ENCODE assay signal across 33 cellular contexts in the genomic region with DNA sequence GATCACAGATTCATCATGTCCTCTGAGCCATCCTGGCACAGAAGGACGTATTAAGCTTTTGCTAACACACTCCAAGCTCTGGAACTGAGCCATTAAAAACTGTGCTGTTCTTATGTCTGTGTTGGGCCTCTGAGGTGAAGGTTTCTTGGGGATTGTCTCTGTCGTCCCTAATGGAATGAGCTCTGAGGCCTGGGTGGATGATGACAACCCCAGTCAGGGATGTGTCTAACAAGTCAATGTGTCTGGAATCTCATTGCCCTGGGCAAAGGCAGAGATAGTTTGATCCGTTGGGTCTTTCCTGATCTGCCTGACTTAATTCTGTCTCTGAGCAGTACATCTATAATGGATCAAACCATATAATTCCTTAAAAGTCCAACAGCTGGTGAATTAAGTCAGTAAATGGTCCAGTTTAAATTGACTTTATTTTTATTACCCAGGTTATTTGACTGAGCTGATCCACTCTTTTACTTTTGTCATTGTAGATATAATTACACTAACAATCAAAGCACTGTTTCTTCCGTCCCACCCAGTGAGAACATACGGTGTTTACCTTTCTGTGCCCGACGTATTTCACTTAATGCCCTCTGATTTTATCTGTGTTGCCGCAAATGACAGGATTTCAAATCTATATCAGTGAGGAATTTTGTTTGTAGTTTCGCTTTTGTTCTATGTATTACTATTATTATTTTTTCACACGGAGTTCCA. TPM values are rescaled to one million over a fixed set of nuclear protein-coding genes. Genes with fewer than 3 reads are reported as not detected.
A peak's percentile ranks its signal among the peaks of the same experiment; 100 is the strongest.
DNase-seq lines count a peak whose midpoint lies in the region; ATAC-seq, FAIRE-seq and TF ChIP-seq lines count a peak whose summit lies in the region.
"Had no signal": no experiment of that assay in that cellular context is flagged by ENCODE, and none has a peak within 500 bp of the region (broad histone marks: within the 10 kb centered on the region; RNA-seq: fewer than 3 reads in every experiment).

No MANE protein-coding gene starts in this region.

- no peak overlapping the region for H3K27ac ChIP-seq in SK-N-SH (ENCODE audit: low read depth in 2 of 2, low read length in 1 of 2)
- H3K27ac ChIP-seq: ascending aorta, left lung, neutrophil, RWPE1 had no signal

- FAIRE-seq in D721Med (lab: Jason Lieb, UNC): peak; percentile 41

- DNase-seq in D721Med (ENCODE audit: insufficient read length, low spot score) (no peak), HFFc6 (no peak), SK-N-SH (no peak), left colon (no peak), NCI-H2171 (lab: John Stamatoyannopoulos, UW) (no peak), NCI-H2107 (lab: John Stamatoyannopoulos, UW) (no peak)
- no peak for DNase-seq in activated CD8-positive, alpha-beta memory T cell treated with anti-CD3 and anti-CD28 coated beads, Interleukin-2, amount 50 U/mL, for 48 hours
- DNase-seq: ACHN; activated CD4-positive, alpha-beta memory T cell treated with anti-CD3 and anti-CD28 coated beads, Interleukin-2, amount 10 ng/mL, durations not matched to agents 7 days and 5 days; activated CD4-positive, CD25-positive, alpha-beta regulatory T cell treated with anti-CD3 and anti-CD28 coated beads, Interleukin-2, amount 50 U/mL, for 72 hours; activated effector memory CD4-positive, alpha-beta T cell treated with anti-CD3 and anti-CD28 coated beads, Interleukin-2, amount 50 U/mL, for 16 hours; activated naive CD8-positive, alpha-beta T cell treated with anti-CD3 and anti-CD28 coated beads, Interleukin-2, amount 10 ng/mL, durations not matched to agents 7 days and 5 days; BE2C; central memory CD4-positive, alpha-beta T cell; dermis blood vessel endothelial cell; DMS79; GOT3; hippocampal formation; left lung; naive B cell; NCI-H1417; NCI-H524; stimulated activated CD4-positive, alpha-beta T cell treated with anti-CD3 and anti-CD28 coated beads, Interleukin-15, amount 100 ng/mL, for 24 hours; stimulated activated naive B cell treated with anti-CD40 and anti-IgM and Interleukin-4, amounts not matched to agents 10 μg/mL and 1 μg/mL and 100 μg/mL, for 72 hours; T-helper 17 cell had no signal

- H3K79me2 ChIP-seq in SK-N-SH (ENCODE audit: insufficient read depth): no peaks in the 10 kb centered on the region

- no peak for TF ChIP-seq RAD21 in SK-N-SH (IDR thresholded peaks at IDR 0.05; ENCODE audit: low read length)

- CTCF ChIA-PET in SK-N-SH (lab: Yijun Ruan, JAX): interaction anchor here (0.8 to 2.0 kb wide), 2 partner anchors 124 to 131 kb away, joined by 3 to 7 read pairs; no protein-coding TSS in a partner anchor

- peak overlapping the region; percentile 9; the same call in 1 of the 2 replicates for H3K4me3 Mint-ChIP-seq in HFFc6
- H3K4me3 Mint-ChIP-seq: activated CD4-positive, alpha-beta memory T cell treated with anti-CD3 and anti-CD28 coated beads, Interleukin-2, amount 10 ng/mL, durations not matched to agents 7 days and 5 days; activated naive CD8-positive, alpha-beta T cell treated with anti-CD3 and anti-CD28 coated beads, Interleukin-2, amount 10 ng/mL, durations not matched to agents 7 days and 5 days; naive B cell; stimulated activated naive B cell treated with anti-CD40 and anti-IgM and Interleukin-4, amounts not matched to agents 10 μg/mL and 1 μg/mL and 100 μg/mL, for 72 hours; T-helper 17 cell had no signal

- no peaks in the 10 kb centered on the region for H3F3A ChIP-seq in SK-N-SH (replicated peaks; ENCODE audit: insufficient read depth)

- no peak for TF ChIP-seq EP300 in SK-N-SH (IDR thresholded peaks at IDR 0.05; ENCODE audit: borderline replicate concordance in 1 of 2, low read depth in 1 of 2, low read length in 1 of 2)

- no peaks in the 10 kb centered on the region for H4K20me1 ChIP-seq in SK-N-SH (ENCODE audit: insufficient read depth)

- no peaks in the 10 kb centered on the region for H3K4me1 ChIP-seq in SK-N-SH (ENCODE audit: control insufficient read depth in 1 of 2, insufficient read depth in 2 of 2, low read depth in 1 of 2, low read length in 1 of 2)
- H3K4me1 ChIP-seq: ascending aorta, BE2C had no signal

- 0 out of 4 replicates have a peak overlapping the region, but pooled peaks of 1 of the 2 experiments have one; percentile 19 for H3K4me3 ChIP-seq in SK-N-SH (ENCODE audit: low read depth in 2 of 2, low read length in 1 of 2)
- H3K4me3 ChIP-seq: ascending aorta, left lung had no signal

- H3K4me2 ChIP-seq in SK-N-SH: peak overlapping the region; percentile 45; the same call in 1 of the 2 replicates

- no peak overlapping the region for H3K27ac Mint-ChIP-seq in HFFc6
- H3K27ac Mint-ChIP-seq: activated CD4-positive, alpha-beta memory T cell treated with anti-CD3 and anti-CD28 coated beads, Interleukin-2, amount 10 ng/mL, durations not matched to agents 7 days and 5 days; activated naive CD8-positive, alpha-beta T cell treated with anti-CD3 and anti-CD28 coated beads, Interleukin-2, amount 10 ng/mL, durations not matched to agents 7 days and 5 days; naive B cell; progenitor cell of endocrine pancreas; stimulated activated naive B cell treated with anti-CD40 and anti-IgM and Interleukin-4, amounts not matched to agents 10 μg/mL and 1 μg/mL and 100 μg/mL, for 72 hours; T-helper 17 cell had no signal

- TF ChIP-seq CTCF in D721Med (IDR thresholded peaks at IDR 0.05; ENCODE audit: insufficient read depth, missing control alignments): no peak
- no peak for TF ChIP-seq CTCF in HFFc6 (IDR thresholded peaks at IDR 0.05)
- no peak for TF ChIP-seq CTCF in SK-N-SH (IDR thresholded peaks at IDR 0.05)

- WGBS in SK-N-SH (ENCODE audit: low lambda C conversion rate): 10% methylated on average over 10 of the region's 10 CpGs

- intact Hi-C loops in left colon (cut with DNase I, micrococcal nuclease): no loop called here

- H3K9me3 Mint-ChIP-seq in HFFc6: peaks cover 4% of the 10 kb centered on the region; the same call in 1 of the 2 replicates
- H3K9me3 Mint-ChIP-seq: activated CD4-positive, alpha-beta memory T cell treated with anti-CD3 and anti-CD28 coated beads, Interleukin-2, amount 10 ng/mL, durations not matched to agents 7 days and 5 days; activated naive CD8-positive, alpha-beta T cell treated with anti-CD3 and anti-CD28 coated beads, Interleukin-2, amount 10 ng/mL, durations not matched to agents 7 days and 5 days; stimulated activated naive B cell treated with anti-CD40 and anti-IgM and Interleukin-4, amounts not matched to agents 10 μg/mL and 1 μg/mL and 100 μg/mL, for 72 hours had no signal

- peaks cover 17% of the 10 kb centered on the region; the same call in 1 of the 2 replicates for H3K27me3 ChIP-seq in SK-N-SH (ENCODE audit: insufficient read depth)
- H3K27me3 ChIP-seq: ascending aorta, left lung had no signal

- peaks cover under 1% of the 10 kb centered on the region; the same call in 1 of the 2 replicates for H3K27me3 Mint-ChIP-seq in HFFc6 (ENCODE audit: insufficient read depth)
- H3K27me3 Mint-ChIP-seq: progenitor cell of endocrine pancreas had no signal

- ATAC-seq in left colon: peak; percentile 84
- no peak for ATAC-seq in HG03354 (IDR thresholded peaks at IDR 0.05; ENCODE audit: poor library complexity, severe bottlenecking, unreplicated experiment)
- ATAC-seq: left lung; sciatic nerve; stimulated activated naive B cell treated with anti-CD40 and anti-IgM and Interleukin-4, amounts not matched to agents 10 μg/mL and 1 μg/mL and 100 μg/mL, for 72 hours; T-helper 17 cell had no signal

- H3K36me3 Mint-ChIP-seq in HFFc6 (ENCODE audit: low read depth): no peaks in the 10 kb centered on the region
- H3K36me3 Mint-ChIP-seq: activated naive CD8-positive, alpha-beta T cell treated with anti-CD3 and anti-CD28 coated beads, Interleukin-2, amount 10 ng/mL, durations not matched to agents 7 days and 5 days; naive B cell; stimulated activated naive B cell treated with anti-CD40 and anti-IgM and Interleukin-4, amounts not matched to agents 10 μg/mL and 1 μg/mL and 100 μg/mL, for 72 hours had no signal

- H2AFZ ChIP-seq in SK-N-SH (ENCODE audit: low read depth): 0 out of 2 replicates have a peak overlapping the region, but pooled peaks have one; percentile 49

- POLR2A ChIA-PET in SK-N-SH (lab: Yijun Ruan, JAX): no interaction called here

- no peaks in the 10 kb centered on the region for H3K9me3 ChIP-seq in SK-N-SH
- H3K9me3 ChIP-seq: ascending aorta, BE2C, left lung, neutrophil had no signal

- no peaks in the 10 kb centered on the region for H3K36me3 ChIP-seq in SK-N-SH (replicated peaks in 1 of 2; ENCODE audit: control insufficient read depth in 1 of 2, insufficient read depth in 2 of 2, low read length in 1 of 2)
- H3K36me3 ChIP-seq: ascending aorta, BE2C, left lung, neutrophil had no signal

- no peaks in the 10 kb centered on the region for H3K9me2 ChIP-seq in SK-N-SH

- H3K9ac ChIP-seq in SK-N-SH: no peak overlapping the region

- peaks cover 5% of the 10 kb centered on the region; the same call in 1 of the 2 replicates for H3K4me1 Mint-ChIP-seq in HFFc6 (ENCODE audit: low read depth)
- H3K4me1 Mint-ChIP-seq: activated CD4-positive, alpha-beta memory T cell treated with anti-CD3 and anti-CD28 coated beads, Interleukin-2, amount 10 ng/mL, durations not matched to agents 7 days and 5 days; naive B cell; stimulated activated naive B cell treated with anti-CD40 and anti-IgM and Interleukin-4, amounts not matched to agents 10 μg/mL and 1 μg/mL and 100 μg/mL, for 72 hours had no signal

TF ChIP-seq in SK-N-SH, 30 proteins besides CTCF, POLR2A, EP300 and RAD21:
- TF ChIP-seq POLR2AphosphoS5 (IDR thresholded peaks at IDR 0.05; ENCODE audit: low read depth, low read length): no peak
- TF ChIP-seq NFIC (IDR thresholded peaks at IDR 0.05; ENCODE audit: borderline replicate concordance): no peak
- no peak for TF ChIP-seq SMC3 (IDR thresholded peaks at IDR 0.05; ENCODE audit: low read depth, low read length)
- no peak for TF ChIP-seq GATA2 (CRISPR knock-in tag; IDR thresholded peaks at IDR 0.05)
- TF ChIP-seq EZH2phosphoT487 (IDR thresholded peaks at IDR 0.05; ENCODE audit: borderline replicate concordance, low read depth): no peak
- no peak for TF ChIP-seq ELF1 (IDR thresholded peaks at IDR 0.05)
- no peak for TF ChIP-seq TCF12 (IDR thresholded peaks at IDR 0.05)
- no peak for TF ChIP-seq FOXJ3 (CRISPR knock-in tag; IDR thresholded peaks at IDR 0.05)
TF ChIP-seq in SK-N-SH: peak in this region for 0.

RNA-seq across cellular contexts. Expression of gene OR2B11, which starts 38.8 kb away (rescaled TPM):
- total RNA-seq in HFFc6 (2021; fragmentation: NEBNext Ultra II Directional; extraction: Animal tissue kit (Norgen Biotek cat#: 25700)): not detected
- polyA plus RNA-seq in SK-N-SH (2012; rRNA removed): not detected in 2 replicates
- polyA plus RNA-seq in SK-N-SH (2012; cell fraction: cytosol; rRNA removed): not detected in 2 replicates
- polyA plus RNA-seq in SK-N-SH (2012; cell fraction: nucleus; rRNA removed): not detected in 2 replicates
- total RNA-seq in left colon: not detected
- total RNA-seq: activated CD4-positive, alpha-beta memory T cell treated with anti-CD3 and anti-CD28 coated beads, Interleukin-2, amount 10 ng/mL, durations not matched to agents 7 days and 5 days; activated naive CD8-positive, alpha-beta T cell treated with anti-CD3 and anti-CD28 coated beads, Interleukin-2, amount 10 ng/mL, durations not matched to agents 7 days and 5 days; ascending aorta; left lung; mesenteric fat pad; progenitor cell of endocrine pancreas; sciatic nerve; urinary bladder had no signal
- polyA plus RNA-seq: urinary bladder had no signal

RNA-seq across cellular contexts. Expression of gene OR2C3, which starts 39.5 kb away (rescaled TPM):
- total RNA-seq in HFFc6 (2021; fragmentation: NEBNext Ultra II Directional; extraction: Animal tissue kit (Norgen Biotek cat#: 25700)): not detected
- not detected in 2 replicates for polyA plus RNA-seq in SK-N-SH (2012; rRNA removed)
- polyA plus RNA-seq in SK-N-SH (2012; cell fraction: cytosol; rRNA removed): not detected in 2 replicates
- not detected in 2 replicates for polyA plus RNA-seq in SK-N-SH (2012; cell fraction: nucleus; rRNA removed)
- total RNA-seq in left colon: not detected
- total RNA-seq: activated CD4-positive, alpha-beta memory T cell treated with anti-CD3 and anti-CD28 coated beads, Interleukin-2, amount 10 ng/mL, durations not matched to agents 7 days and 5 days; activated naive CD8-positive, alpha-beta T cell treated with anti-CD3 and anti-CD28 coated beads, Interleukin-2, amount 10 ng/mL, durations not matched to agents 7 days and 5 days; ascending aorta; dermis blood vessel endothelial cell; left lung; progenitor cell of endocrine pancreas; sciatic nerve; T-helper 17 cell had no signal

RNA-seq across cellular contexts. Expression of gene GCSAML, which starts 52.2 kb away (rescaled TPM):
- not detected for total RNA-seq in HFFc6 (2021; fragmentation: NEBNext Ultra II Directional; extraction: Animal tissue kit (Norgen Biotek cat#: 25700))
- not detected in 2 replicates for polyA plus RNA-seq in SK-N-SH (2012; rRNA removed)
- not detected in 2 replicates for polyA plus RNA-seq in SK-N-SH (2012; cell fraction: cytosol; rRNA removed)
- polyA plus RNA-seq in SK-N-SH (2012; cell fraction: nucleus; rRNA removed): not detected in 2 replicates
- under 1 TPM; 0.18 to 0.67 TPM for total RNA-seq in left colon
- total RNA-seq: activated CD4-positive, alpha-beta memory T cell treated with anti-CD3 and anti-CD28 coated beads, Interleukin-2, amount 10 ng/mL, durations not matched to agents 7 days and 5 days; activated naive CD8-positive, alpha-beta T cell treated with anti-CD3 and anti-CD28 coated beads, Interleukin-2, amount 10 ng/mL, durations not matched to agents 7 days and 5 days; ascending aorta; dermis blood vessel endothelial cell; progenitor cell of endocrine pancreas had no signal
